2 cellular contexts compared by ENCODE assay signal in genomic region chr14:92987148-92987570, GRCh38.
TF ChIP-seq lines count a peak whose summit lies in the region.

No MANE protein-coding gene starts in this region.

TF ChIP-seq in SK-N-SH treated with all-trans-retinoic acid at 6 μM for 48 hours, 23 proteins besides CTCF, POLR2A, EP300 and RAD21 (continued from another document):
- TF ChIP-seq CREB5 (CRISPR knock-in tag; IDR thresholded peaks at IDR 0.05; ENCODE audit: low read depth) (no peak), ZFP3 (CRISPR knock-in tag; IDR thresholded peaks at IDR 0.05) (no peak)
- TF ChIP-seq, protein P1, sequence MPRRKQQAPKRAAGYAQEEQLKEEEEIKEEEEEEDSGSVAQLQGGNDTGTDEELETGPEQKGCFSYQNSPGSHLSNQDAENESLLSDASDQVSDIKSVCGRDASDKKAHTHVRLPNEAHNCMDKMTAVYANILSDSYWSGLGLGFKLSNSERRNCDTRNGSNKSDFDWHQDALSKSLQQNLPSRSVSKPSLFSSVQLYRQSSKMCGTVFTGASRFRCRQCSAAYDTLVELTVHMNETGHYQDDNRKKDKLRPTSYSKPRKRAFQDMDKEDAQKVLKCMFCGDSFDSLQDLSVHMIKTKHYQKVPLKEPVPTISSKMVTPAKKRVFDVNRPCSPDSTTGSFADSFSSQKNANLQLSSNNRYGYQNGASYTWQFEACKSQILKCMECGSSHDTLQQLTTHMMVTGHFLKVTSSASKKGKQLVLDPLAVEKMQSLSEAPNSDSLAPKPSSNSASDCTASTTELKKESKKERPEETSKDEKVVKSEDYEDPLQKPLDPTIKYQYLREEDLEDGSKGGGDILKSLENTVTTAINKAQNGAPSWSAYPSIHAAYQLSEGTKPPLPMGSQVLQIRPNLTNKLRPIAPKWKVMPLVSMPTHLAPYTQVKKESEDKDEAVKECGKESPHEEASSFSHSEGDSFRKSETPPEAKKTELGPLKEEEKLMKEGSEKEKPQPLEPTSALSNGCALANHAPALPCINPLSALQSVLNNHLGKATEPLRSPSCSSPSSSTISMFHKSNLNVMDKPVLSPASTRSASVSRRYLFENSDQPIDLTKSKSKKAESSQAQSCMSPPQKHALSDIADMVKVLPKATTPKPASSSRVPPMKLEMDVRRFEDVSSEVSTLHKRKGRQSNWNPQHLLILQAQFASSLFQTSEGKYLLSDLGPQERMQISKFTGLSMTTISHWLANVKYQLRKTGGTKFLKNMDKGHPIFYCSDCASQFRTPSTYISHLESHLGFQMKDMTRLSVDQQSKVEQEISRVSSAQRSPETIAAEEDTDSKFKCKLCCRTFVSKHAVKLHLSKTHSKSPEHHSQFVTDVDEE (CRISPR knock-in tag; IDR thresholded peaks at IDR 0.05) = no peak

TF ChIP-seq in SK-N-SH, 30 proteins besides CTCF, POLR2A, EP300 and RAD21 (continued from another document):
- TF ChIP-seq EZH2phosphoT487 (IDR thresholded peaks at IDR 0.05; ENCODE audit: borderline replicate concordance, low read depth) (no peak), SMC3 (IDR thresholded peaks at IDR 0.05; ENCODE audit: low read depth, low read length) (no peak), MXI1 (IDR thresholded peaks at IDR 0.05; ENCODE audit: low read depth, low read length) (no peak), USF2 (IDR thresholded peaks at IDR 0.05; ENCODE audit: borderline replicate concordance, low read depth, low read length) (no peak), RCOR1 (IDR thresholded peaks at IDR 0.05; ENCODE audit: low read length) (no peak), FOXJ3 (CRISPR knock-in tag; IDR thresholded peaks at IDR 0.05) (no peak), IRF3 (IDR thresholded peaks at IDR 0.05; ENCODE audit: low read depth, low read length) (no peak)
